Comparison of ENCODE assay signal across 29 cellular contexts in genomic region chr1:55714230-55714629, GRCh38.
"Had no signal": no experiment of that assay in that cellular context is flagged by ENCODE, and none has a peak within 500 bp of the region (broad histone marks: within the 10 kb centered on the region; RNA-seq: fewer than 3 reads in every experiment).

No MANE protein-coding gene starts in this region.

- H2AFZ ChIP-seq: neural progenitor cell, parathyroid adenoma had no signal

- H3K27ac ChIP-seq: neural progenitor cell, ovary, parathyroid adenoma, psoas muscle, right lobe of liver, skin epidermis, suprapubic skin, thoracic aorta, thyroid gland, tibial nerve, upper lobe of left lung, vagina had no signal

- ATAC-seq: naive thymus-derived CD4-positive, alpha-beta T cell; natural killer cell; psoas muscle; right cardiac atrium; stimulated activated effector memory CD8-positive, alpha-beta T cell treated with anti-CD3 and anti-CD28 coated beads, Interleukin-12 subunit alpha, Interleukin-12 subunit beta, amount 100 ng/mL, for 72 hours; stimulated activated naive B cell treated with anti-CD40 and anti-IgM and Interleukin-4, amounts not matched to agents 10 μg/mL and 1 μg/mL and 100 μg/mL, for 72 hours; stimulated activated naive CD8-positive, alpha-beta T cell treated with anti-CD3 and anti-CD28 coated beads, Interleukin-15, amount 100 ng/mL, for 72 hours had no signal

- H3K9ac ChIP-seq: neural progenitor cell, parathyroid adenoma had no signal

- H3K9me3 ChIP-seq: ovary, psoas muscle, right lobe of liver, spleen, suprapubic skin, thoracic aorta, thyroid gland, tibial nerve, upper lobe of left lung, vagina had no signal

- H3K4me3 ChIP-seq: neural progenitor cell, ovary, psoas muscle, right lobe of liver, skin epidermis, smooth muscle cell, spleen, suprapubic skin, thoracic aorta, thyroid gland, tibial nerve, upper lobe of left lung, vagina had no signal

- H3K4me1 ChIP-seq: parathyroid adenoma had no signal

- FAIRE-seq: urothelium cell line had no signal

- H3K36me3 ChIP-seq: neural progenitor cell, ovary, right lobe of liver, spleen, suprapubic skin, thoracic aorta, thyroid gland, tibial nerve, upper lobe of left lung, vagina had no signal

- H3K27me3 ChIP-seq: neural progenitor cell, ovary, right lobe of liver, suprapubic skin, thyroid gland, tibial nerve, upper lobe of left lung, vagina had no signal

- H3K4me2 ChIP-seq: neural progenitor cell, smooth muscle cell had no signal

- DNase-seq: naive thymus-derived CD4-positive, alpha-beta T cell; natural killer cell; occipital lobe; posterior cingulate gyrus; psoas muscle; right lobe of liver; spleen; stimulated activated CD4-positive, alpha-beta T cell treated with anti-CD3 and anti-CD28 coated beads, Interleukin-12 subunit alpha, Interleukin-12 subunit beta, amount 100 ng/mL, for 4 hours; stimulated activated CD4-positive, alpha-beta T cell treated with anti-CD3 and anti-CD28 coated beads, Interleukin-1b, Interleukin-23, amount 100 ng/mL, for 48 hours; stimulated activated CD4-positive, alpha-beta T cell treated with anti-CD3 and anti-CD28 coated beads, Interleukin-4, amount 100 ng/mL, for 1 hour; stimulated activated CD4-positive, alpha-beta T cell treated with anti-CD3 and anti-CD28 coated beads, Interleukin-4, amount 100 ng/mL, for 4 hours; stimulated activated naive B cell treated with anti-CD40 and anti-IgM and Interleukin-4, amounts not matched to agents 10 μg/mL and 1 μg/mL and 100 μg/mL, for 72 hours; stimulated activated naive CD4-positive, alpha-beta T cell treated with Interleukin-2 at 50 U/mL for 16 hours; stimulated activated naive CD8-positive, alpha-beta T cell treated with anti-CD3 and anti-CD28 coated beads, Interleukin-15, amount 100 ng/mL, for 72 hours; substantia nigra; thyroid gland; upper lobe of left lung had no signal

- H3K79me2 ChIP-seq: parathyroid adenoma had no signal
